8 cellular contexts compared by ENCODE assay signal in genomic region chr3:128487813-128488635, GRCh38. TPM values are rescaled to one million over a fixed set of nuclear protein-coding genes. Genes with fewer than 3 reads are reported as not detected.
A peak's percentile ranks its signal among the peaks of the same experiment; 100 is the strongest.
DNase-seq lines count a peak whose midpoint lies in the region; FAIRE-seq and TF ChIP-seq lines count a peak whose summit lies in the region.

No MANE protein-coding gene starts in this region.

- peak; percentile 80 for TF ChIP-seq POLR2A in H54 (IDR thresholded peaks at IDR 0.05; ENCODE audit: low read depth, low read length)

- H3K4me1 Mint-ChIP-seq in activated naive CD4-positive, alpha-beta T cell treated with anti-CD3 and anti-CD28 coated beads, Interleukin-2, amount 50 U/mL, for 24 hours: peaks cover 30% of the 10 kb centered on the region
- peaks cover 40% of the 10 kb centered on the region for H3K4me1 Mint-ChIP-seq in neural progenitor cell

- H2AFZ ChIP-seq in neural progenitor cell (replicated peaks): no peak overlapping the region

- peak overlapping the region; percentile 78 for H3K4me2 ChIP-seq in neural progenitor cell

- peak; percentile 98 for DNase-seq in H54 (ENCODE audit: insufficient read length, low spot score)
- peak; percentile 61 for DNase-seq in NCI-H446 treated with DMSO at 0.1 percent for 48 hours (lab: John Stamatoyannopoulos, UW)
- peak; percentile 80 for DNase-seq in glomerular visceral epithelial cell (ENCODE audit: extremely low spot score)
- peak; percentile 96 for DNase-seq in neural progenitor cell (ENCODE audit: low spot score)
- no peak for DNase-seq in activated gamma-delta T cell treated with Interleukin-2 at 50 U/mL for 16 hours
- no peak for DNase-seq in RKO (ENCODE audit: low spot score)

- peaks cover 100% of the 10 kb centered on the region for H3K27me3 ChIP-seq in neural progenitor cell

- H3K36me3 ChIP-seq in neural progenitor cell: no peaks in the 10 kb centered on the region

- peak overlapping the region; percentile 42 for H3K4me3 ChIP-seq in neural progenitor cell

- H3K4me3 Mint-ChIP-seq in activated naive CD4-positive, alpha-beta T cell treated with anti-CD3 and anti-CD28 coated beads, Interleukin-2, amount 50 U/mL, for 24 hours: peak overlapping the region; percentile 91
- H3K4me3 Mint-ChIP-seq in neural progenitor cell: peak overlapping the region; percentile 77

- no peaks in the 10 kb centered on the region for H3K79me2 ChIP-seq in neural progenitor cell (ENCODE audit: low read depth)

- H3K27ac Mint-ChIP-seq in activated naive CD4-positive, alpha-beta T cell treated with anti-CD3 and anti-CD28 coated beads, Interleukin-2, amount 50 U/mL, for 24 hours: no peak overlapping the region
- H3K27ac Mint-ChIP-seq in neural progenitor cell: no peak overlapping the region

- peaks cover 65% of the 10 kb centered on the region for H3K4me1 ChIP-seq in neural progenitor cell

- H3K27ac ChIP-seq in C4-2B (peak overlapping the region; percentile 99), neural progenitor cell (no peak overlapping the region)

- no peak for FAIRE-seq in H54 (lab: Jason Lieb, UNC)

- peaks cover 42% of the 10 kb centered on the region for H3F3A ChIP-seq in neural progenitor cell (ENCODE audit: low read depth)

- peaks cover 44% of the 10 kb centered on the region for H3K27me3 Mint-ChIP-seq in activated naive CD4-positive, alpha-beta T cell treated with anti-CD3 and anti-CD28 coated beads, Interleukin-2, amount 50 U/mL, for 24 hours
- H3K27me3 Mint-ChIP-seq in neural progenitor cell (ENCODE audit: insufficient read depth, low read depth): peaks cover 78% of the 10 kb centered on the region

- H3K9me3 Mint-ChIP-seq in activated naive CD4-positive, alpha-beta T cell treated with anti-CD3 and anti-CD28 coated beads, Interleukin-2, amount 50 U/mL, for 24 hours: no peaks in the 10 kb centered on the region
- H3K9me3 Mint-ChIP-seq in neural progenitor cell: no peaks in the 10 kb centered on the region

- peaks cover 96% of the 10 kb centered on the region for H4K20me1 ChIP-seq in neural progenitor cell (ENCODE audit: low read depth)

- H3K9ac ChIP-seq in neural progenitor cell: no peak overlapping the region

- H3K36me3 Mint-ChIP-seq in activated naive CD4-positive, alpha-beta T cell treated with anti-CD3 and anti-CD28 coated beads, Interleukin-2, amount 50 U/mL, for 24 hours: peaks cover 2% of the 10 kb centered on the region
- no peaks in the 10 kb centered on the region for H3K36me3 Mint-ChIP-seq in neural progenitor cell

- no peaks in the 10 kb centered on the region for H3K9me3 ChIP-seq in neural progenitor cell (ENCODE audit: low read depth)

- TF ChIP-seq CTCF in C4-2B (conservative IDR thresholded peaks at IDR 0.05): no peak
- TF ChIP-seq CTCF in neural progenitor cell (IDR thresholded peaks at IDR 0.05): no peak

RNA-seq across cellular contexts. Expression of gene GATA2, which starts 5.0 kb away (rescaled TPM):
- 0.09 TPM in 1 of 2 replicates, not detected in the other for total RNA-seq in neural progenitor cell (ENCODE audit: low replicate concordance)

RNA-seq across cellular contexts. Expression of gene DNAJB8, which starts 21.3 kb away (rescaled TPM):
- total RNA-seq in neural progenitor cell (ENCODE audit: low replicate concordance): not detected in 2 replicates

Comparison
In these comparisons a context has a peak if more than half of its experiments do, and no peak if none do; other contexts are left out.
1. DNase-seq: peak in H54 (single experiment), NCI-H446 treated with DMSO at 0.1 percent for 48 hours (single experiment), glomerular visceral epithelial cell (single experiment) and neural progenitor cell (single experiment); none in activated gamma-delta T cell treated with Interleukin-2 at 50 U/mL for 16 hours (single experiment) and RKO (single experiment).